In the genomic region with DNA sequence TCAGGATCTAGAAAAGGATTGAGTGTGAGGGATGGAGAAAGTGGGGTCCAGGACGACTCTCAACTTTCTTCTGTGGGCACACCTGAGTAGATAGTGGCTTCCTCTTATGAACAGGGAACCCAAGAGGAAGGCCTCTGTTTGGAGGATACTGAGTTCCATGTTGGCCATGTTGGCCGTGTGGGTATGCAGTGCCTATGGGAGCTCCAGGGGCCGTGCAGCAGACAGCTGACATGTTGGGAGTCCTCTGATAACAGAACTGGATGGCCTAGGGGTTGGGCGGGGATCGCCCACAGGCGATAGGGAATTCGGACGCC, we compare ENCODE assay signal across 8 cellular contexts. TPM values are rescaled to one million over a fixed set of nuclear protein-coding genes. Genes with fewer than 3 reads are reported as not detected.
A peak's percentile ranks its signal among the peaks of the same experiment; 100 is the strongest.
DNase-seq lines count a peak whose midpoint lies in the region; ATAC-seq, FAIRE-seq and TF ChIP-seq lines count a peak whose summit lies in the region.

No MANE protein-coding gene starts in this region.

- H3K4me1 ChIP-seq in OCI-LY3 (ENCODE audit: low read length) (peaks cover 12% of the 10 kb centered on the region), pancreas (peaks cover 0 to 16% (median 0%) of the 10 kb centered on the region in 3 donors)

- no peak for FAIRE-seq in pancreas (lab: Jason Lieb, UNC)

- H3K27me3 Mint-ChIP-seq in T-helper 1 cell treated with Interleukin-12 subunit alpha and Interleukin-12 subunit beta and Interleukin-4 antibody, amounts not matched to agents 30 μg/mL and 1 μg/mL, for 36 hours (ENCODE audit: low read depth) = no peaks in the 10 kb centered on the region
- H3K27me3 Mint-ChIP-seq in endothelial cell (ENCODE audit: unreplicated experiment) = peaks cover 22% of the 10 kb centered on the region

- no peak for TF ChIP-seq CTCF in OCI-LY3 (IDR thresholded peaks at IDR 0.05; ENCODE audit: low read depth, low read length)
- no peak for TF ChIP-seq CTCF in endothelial cell (IDR thresholded peaks at IDR 0.05; ENCODE audit: unreplicated experiment)
- no peak for TF ChIP-seq CTCF in pancreas (IDR thresholded peaks at IDR 0.05)

- H3K4me3 Mint-ChIP-seq in T-helper 1 cell treated with Interleukin-12 subunit alpha and Interleukin-12 subunit beta and Interleukin-4 antibody, amounts not matched to agents 30 μg/mL and 1 μg/mL, for 36 hours = peak overlapping the region; percentile 89
- H3K4me3 Mint-ChIP-seq in endothelial cell (ENCODE audit: unreplicated experiment) = peak overlapping the region; percentile 94

- H3K27ac ChIP-seq in OCI-LY3 (ENCODE audit: low read length) (peak overlapping the region; percentile 76), pancreas (peak overlapping the region; percentile 84 to 93 (median 88))

- peak in 3 of 4 donors; percentile 14 to 37 (median 32) for ATAC-seq in pancreas
- no peak for ATAC-seq in HG03378 (IDR thresholded peaks at IDR 0.05; ENCODE audit: unreplicated experiment)

- intact Hi-C loops in pancreas (cut with DNase I) = no loop called here

- H3K4me1 Mint-ChIP-seq in T-helper 1 cell treated with Interleukin-12 subunit alpha and Interleukin-12 subunit beta and Interleukin-4 antibody, amounts not matched to agents 30 μg/mL and 1 μg/mL, for 36 hours (ENCODE audit: low read depth) = peaks cover 32% of the 10 kb centered on the region
- peaks cover 27% of the 10 kb centered on the region for H3K4me1 Mint-ChIP-seq in endothelial cell (ENCODE audit: unreplicated experiment)

- DNase-seq in T-helper 1 cell (no peak), endothelial cell (ENCODE audit: low spot score) (no peak), pancreas (no peak), NCI-H2107 treated with DMSO at 0.1 percent for 48 hours (lab: John Stamatoyannopoulos, UW; ENCODE audit: unreplicated experiment) (no peak), NCI-H2081 (lab: John Stamatoyannopoulos, UW) (no peak)

- no peaks in the 10 kb centered on the region for H3K27me3 ChIP-seq in OCI-LY3 (ENCODE audit: low read depth, low read length)
- H3K27me3 ChIP-seq in pancreas = no peaks in the 10 kb centered on the region

- H3K4me2 ChIP-seq in OCI-LY3 (ENCODE audit: low read length) = peak overlapping the region; percentile 97

- peak overlapping the region; percentile 97 for H3K9ac ChIP-seq in OCI-LY3 (ENCODE audit: low read length)

- H3K4me3 ChIP-seq in OCI-LY3 (ENCODE audit: low read length) (peak overlapping the region; percentile 95), pancreas (peak overlapping the region; percentile 75 to 86 (median 80))

- peaks cover 18% of the 10 kb centered on the region for H3K79me2 ChIP-seq in OCI-LY3 (ENCODE audit: low read length)

- no peaks in the 10 kb centered on the region for H4K20me1 ChIP-seq in OCI-LY3 (ENCODE audit: insufficient read depth, low read length)

- H3K27ac Mint-ChIP-seq in T-helper 1 cell treated with Interleukin-12 subunit alpha and Interleukin-12 subunit beta and Interleukin-4 antibody, amounts not matched to agents 30 μg/mL and 1 μg/mL, for 36 hours = peak overlapping the region; percentile 97
- peak overlapping the region; percentile 98 for H3K27ac Mint-ChIP-seq in endothelial cell (ENCODE audit: unreplicated experiment)

- peaks cover 25% of the 10 kb centered on the region for H3K36me3 Mint-ChIP-seq in T-helper 1 cell treated with Interleukin-12 subunit alpha and Interleukin-12 subunit beta and Interleukin-4 antibody, amounts not matched to agents 30 μg/mL and 1 μg/mL, for 36 hours (ENCODE audit: low read depth)
- H3K36me3 Mint-ChIP-seq in endothelial cell (ENCODE audit: low read depth, unreplicated experiment) = peaks cover 39% of the 10 kb centered on the region

- H3K9me3 ChIP-seq in OCI-LY3 (ENCODE audit: insufficient read depth, low read length) = no peaks in the 10 kb centered on the region
- H3K9me3 ChIP-seq in pancreas = no peaks in the 10 kb centered on the region

- peak overlapping the region; percentile 72 for H2AFZ ChIP-seq in OCI-LY3 (ENCODE audit: low read depth, low read length)

- WGBS in pancreas, 2 donors = 13% methylated on average over 8 of the region's 8 CpGs

- peaks cover 5% of the 10 kb centered on the region for H3K9me3 Mint-ChIP-seq in T-helper 1 cell treated with Interleukin-12 subunit alpha and Interleukin-12 subunit beta and Interleukin-4 antibody, amounts not matched to agents 30 μg/mL and 1 μg/mL, for 36 hours
- no peaks in the 10 kb centered on the region for H3K9me3 Mint-ChIP-seq in endothelial cell (ENCODE audit: unreplicated experiment)

- H3K36me3 ChIP-seq in OCI-LY3 (replicated peaks; ENCODE audit: low read depth, low read length) = peaks cover 12% of the 10 kb centered on the region
- H3K36me3 ChIP-seq in pancreas = peaks cover 6 to 10% (median 10%) of the 10 kb centered on the region in 3 donors

RNA-seq across cellular contexts. Expression of a gene that starts 43.0 kb away (rescaled TPM):
- total RNA-seq in endothelial cell (ENCODE audit: unreplicated experiment) = 15.6 TPM
- 1 to 10 TPM; 2.6 to 5.4 (median 3.7) TPM for total RNA-seq in pancreas
- polyA plus RNA-seq in pancreas = 10 to 100 TPM in 1 of 2 donors, 1 to 10 TPM in 1; 5.5 to 10.4 TPM

RNA-seq across cellular contexts. Expression of a gene that starts 43.2 kb away (rescaled TPM):
- total RNA-seq in endothelial cell (ENCODE audit: unreplicated experiment) (4.1 TPM), pancreas (1 to 10 TPM in 3 of 6 donors, under 1 TPM in 3; 0.42 to 2.9 (median 1.1) TPM)
- 10 to 100 TPM in 1 of 2 donors, 1 to 10 TPM in 1; 5.6 to 10.7 TPM for polyA plus RNA-seq in pancreas
